In the genomic region with DNA sequence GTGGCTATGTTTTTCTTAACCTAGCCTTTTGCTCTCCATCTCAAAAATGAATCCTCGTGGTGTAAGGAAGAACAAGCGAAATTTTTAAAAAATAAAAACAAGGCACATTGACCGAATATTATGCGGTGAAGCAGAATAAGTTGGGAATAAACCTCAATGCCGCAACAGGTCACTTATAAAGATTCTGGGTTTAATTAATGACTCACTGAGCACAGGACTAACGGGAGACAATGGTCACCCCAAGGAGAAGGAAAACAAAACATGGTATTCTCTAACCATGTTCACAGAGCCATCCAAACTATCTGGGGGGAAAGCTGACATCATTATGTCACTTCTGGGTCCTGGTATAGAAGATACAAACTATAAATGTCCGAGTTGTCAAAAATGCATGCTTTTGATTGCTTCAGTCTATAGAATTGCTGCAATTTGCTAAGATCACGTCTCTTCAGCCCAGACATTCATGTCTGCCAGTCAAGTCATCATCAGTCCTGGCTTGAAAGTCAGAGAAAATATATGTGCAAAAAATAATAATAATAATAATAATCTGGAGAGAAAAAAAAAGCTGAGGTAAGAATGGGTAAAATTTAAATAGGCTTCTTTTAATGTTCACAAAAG, we compare ENCODE assay signal across 18 cellular contexts.
"Had no signal": no experiment of that assay in that cellular context is flagged by ENCODE, and none has a peak within 500 bp of the region (broad histone marks: within the 10 kb centered on the region; RNA-seq: fewer than 3 reads in every experiment).

No MANE protein-coding gene starts in this region.

- H3K27ac Mint-ChIP-seq: activated CD4-positive, alpha-beta memory T cell treated with anti-CD3 and anti-CD28 coated beads, Interleukin-2, amount 10 ng/mL, durations not matched to agents 7 days and 5 days; activated T-helper 17 cell treated with anti-CD3 and anti-CD28 coated beads, Interleukin-2, amount 50 U/mL, for 72 hours; T-cell had no signal

- H3K36me3 ChIP-seq: brain microvascular endothelial cell, colonic mucosa, lower lobe of right lung, tibial artery had no signal

- ATAC-seq: activated T-helper 17 cell treated with anti-CD3 and anti-CD28 coated beads, Interleukin-2, amount 50 U/mL, for 72 hours; lower lobe of right lung; stimulated activated naive CD8-positive, alpha-beta T cell treated with anti-CD3 and anti-CD28 coated beads, Interleukin-15, Interleukin-2, amounts not matched to agents 100 U/mL and 50 U/mL, for 24 hours; T-cell had no signal

- H3K27me3 ChIP-seq: brain microvascular endothelial cell, colonic mucosa, tibial artery had no signal

- H3K4me1 ChIP-seq: colonic mucosa, lower lobe of right lung, tibial artery had no signal

- H3K9me3 ChIP-seq: colonic mucosa, lower lobe of right lung, tibial artery had no signal

- H3K36me3 Mint-ChIP-seq: mesothelial cell of epicardium, T-cell had no signal

- H3K27ac ChIP-seq: brain microvascular endothelial cell, colonic mucosa, lower lobe of right lung, tibial artery had no signal

- H3K4me1 Mint-ChIP-seq: activated CD4-positive, alpha-beta memory T cell treated with anti-CD3 and anti-CD28 coated beads, Interleukin-2, amount 10 ng/mL, durations not matched to agents 7 days and 5 days; activated T-helper 17 cell treated with anti-CD3 and anti-CD28 coated beads, Interleukin-2, amount 50 U/mL, for 72 hours; central memory CD8-positive, alpha-beta T cell; T-cell had no signal

- H3K27me3 Mint-ChIP-seq: activated CD4-positive, alpha-beta memory T cell treated with anti-CD3 and anti-CD28 coated beads, Interleukin-2, amount 10 ng/mL, durations not matched to agents 7 days and 5 days; central memory CD8-positive, alpha-beta T cell; T-cell had no signal

- H3K4me3 Mint-ChIP-seq: activated CD4-positive, alpha-beta memory T cell treated with anti-CD3 and anti-CD28 coated beads, Interleukin-2, amount 10 ng/mL, durations not matched to agents 7 days and 5 days; activated T-helper 17 cell treated with anti-CD3 and anti-CD28 coated beads, Interleukin-2, amount 50 U/mL, for 72 hours; central memory CD8-positive, alpha-beta T cell; mesothelial cell of epicardium; T-cell had no signal

- H3K4me3 ChIP-seq: colonic mucosa, lower lobe of right lung, tibial artery had no signal

- DNase-seq: activated CD4-positive, alpha-beta memory T cell treated with anti-CD3 and anti-CD28 coated beads, Interleukin-2, amount 10 ng/mL, durations not matched to agents 7 days and 5 days; activated CD4-positive, alpha-beta T cell treated with anti-CD3 and anti-CD28 coated beads for 48 hours; activated CD4-positive, CD25-positive, alpha-beta regulatory T cell; activated naive CD4-positive, alpha-beta T cell treated with Interleukin-2 at 50 U/mL for 16 hours; activated T-cell treated with anti-CD3 and anti-CD28 coated beads, Interleukin-2, amount 50 U/mL, for 1 hour; brain microvascular endothelial cell; colonic mucosa; erythroblast; foreskin melanocyte; glutamatergic neuron; lower lobe of right lung; stimulated activated CD8-positive, alpha-beta memory T cell treated with anti-CD3 and anti-CD28 coated beads, Interleukin-4, amount 100 ng/mL, for 48 hours; stimulated activated naive CD8-positive, alpha-beta T cell treated with anti-CD3 and anti-CD28 coated beads, Interleukin-15, Interleukin-2, amounts not matched to agents 100 U/mL and 50 U/mL, for 24 hours; T-cell; tibial artery had no signal

- H3K9me3 Mint-ChIP-seq: activated CD4-positive, alpha-beta memory T cell treated with anti-CD3 and anti-CD28 coated beads, Interleukin-2, amount 10 ng/mL, durations not matched to agents 7 days and 5 days; activated T-helper 17 cell treated with anti-CD3 and anti-CD28 coated beads, Interleukin-2, amount 50 U/mL, for 72 hours; mesothelial cell of epicardium had no signal
